25 cellular contexts compared by ENCODE assay signal in genomic region chr17:2551928-2552327, GRCh38. TPM values are rescaled to one million over a fixed set of nuclear protein-coding genes. Genes with fewer than 3 reads are reported as not detected.
A peak's percentile ranks its signal among the peaks of the same experiment; 100 is the strongest.
DNase-seq lines count a peak whose midpoint lies in the region; ATAC-seq and TF ChIP-seq lines count a peak whose summit lies in the region.
"Had no signal": no experiment of that assay in that cellular context is flagged by ENCODE, and none has a peak within 500 bp of the region (broad histone marks: within the 10 kb centered on the region; RNA-seq: fewer than 3 reads in every experiment).

No MANE protein-coding gene starts in this region.

- no peak for ATAC-seq in HG02973 (IDR thresholded peaks at IDR 0.05; ENCODE audit: unreplicated experiment)
- ATAC-seq in HG02763 (IDR thresholded peaks at IDR 0.05; ENCODE audit: unreplicated experiment): no peak
- ATAC-seq in GM18907 (IDR thresholded peaks at IDR 0.05; ENCODE audit: unreplicated experiment): no peak
- ATAC-seq in GM18498 (IDR thresholded peaks at IDR 0.05; ENCODE audit: unreplicated experiment): no peak
- ATAC-seq: gastrocnemius medialis; left cardiac atrium; stimulated activated memory B cell treated with anti-CD40 and anti-IgM and Interleukin-4, amounts not matched to agents 10 μg/mL and 1 μg/mL and 100 μg/mL, for 72 hours had no signal

- no peaks in the 10 kb centered on the region for H3K27me3 ChIP-seq in A673 (replicated peaks; ENCODE audit: insufficient read depth, low read depth, low read length, poor library complexity)
- H3K27me3 ChIP-seq in iPS-18a (ENCODE audit: control insufficient read depth, insufficient read depth, low read length): no peaks in the 10 kb centered on the region
- no peaks in the 10 kb centered on the region for H3K27me3 ChIP-seq in neuron (ENCODE audit: insufficient read depth, low read length)
- H3K27me3 ChIP-seq: upper lobe of left lung had no signal

- no TSS peak for BruUV-seq in A673 (replicated peaks; lab: Mats Ljungman, UMichigan)

- H3K4me1 ChIP-seq in A673 (ENCODE audit: insufficient read depth, low read length, poor library complexity, severe bottlenecking) (peaks cover 18% of the 10 kb centered on the region), iPS-18a (ENCODE audit: control insufficient read depth, low read depth, low read length) (peaks cover 10% of the 10 kb centered on the region), neuron (ENCODE audit: insufficient read depth, low read length) (peaks cover 8% of the 10 kb centered on the region)
- H3K4me1 ChIP-seq: gastrocnemius medialis, prostate gland had no signal

- intact Hi-C loops in A673 (cut with micrococcal nuclease; ENCODE audit: unreplicated experiment): no loop called here

- TF ChIP-seq CTCF in A673 (conservative IDR thresholded peaks at IDR 0.05; ENCODE audit: low read depth, low read length): no peak

- DNase-seq in A673 (ENCODE audit: low spot score) (peak; percentile 52), NCI-H82 (lab: John Stamatoyannopoulos, UW) (peak; percentile 95)
- DNase-seq: activated CD4-positive, alpha-beta memory T cell treated with anti-CD3 and anti-CD28 coated beads for 36 hours; activated CD4-positive, CD25-positive, alpha-beta regulatory T cell treated with anti-CD3 and anti-CD28 coated beads, Interleukin-2, amount 50 U/mL, for 72 hours; activated naive CD4-positive, alpha-beta T cell treated with Interleukin-2 at 50 U/mL for 16 hours; Calu3; DND-41; gastrocnemius medialis; GOT3; immature natural killer cell; left cardiac atrium; NCI-H2029 treated with DMSO at 0.1 percent for 48 hours; NCI-H526 treated with DMSO at 0.1 percent for 48 hours; SHP77; substantia nigra; T-helper 2 cell; upper lobe of left lung had no signal

- H3K9ac ChIP-seq in iPS-18a (ENCODE audit: low read length): peak overlapping the region; percentile 19

- H3K4me3 ChIP-seq in A673 (ENCODE audit: low read depth, low read length, poor library complexity, severe bottlenecking): no peak overlapping the region
- H3K4me3 ChIP-seq in iPS-18a (ENCODE audit: low read length): peak overlapping the region; percentile 38
- no peak overlapping the region for H3K4me3 ChIP-seq in neuron (ENCODE audit: low read length)
- H3K4me3 ChIP-seq: gastrocnemius medialis, prostate gland, upper lobe of left lung had no signal

- H3K9me3 ChIP-seq in A673 (ENCODE audit: low read depth, low read length, poor library complexity, severe bottlenecking): no peaks in the 10 kb centered on the region
- H3K9me3 ChIP-seq in iPS-18a (ENCODE audit: control insufficient read depth, low read depth, low read length): no peaks in the 10 kb centered on the region
- H3K9me3 ChIP-seq in neuron (ENCODE audit: low read length): no peaks in the 10 kb centered on the region
- H3K9me3 ChIP-seq: gastrocnemius medialis, prostate gland, upper lobe of left lung had no signal

- CTCF ChIA-PET in A673 (lab: Charles Lee): no interaction called here

- POLR2A ChIA-PET in A673 (lab: Charles Lee; ENCODE audit: low non-redundant PET): no interaction called here

- H3K27ac ChIP-seq in A673 (ENCODE audit: low read depth, low read length, poor library complexity, severe bottlenecking) (peak overlapping the region; percentile 7), iPS-18a (ENCODE audit: low read length) (peak overlapping the region; percentile 8)
- H3K27ac ChIP-seq: gastrocnemius medialis, prostate gland, upper lobe of left lung had no signal

- peak overlapping the region; percentile 53 for H2AFZ ChIP-seq in neuron (ENCODE audit: low read depth, low read length)

- H3K36me3 ChIP-seq in A673 (ENCODE audit: insufficient read depth, low read length, poor library complexity, severe bottlenecking): no peaks in the 10 kb centered on the region
- H3K36me3 ChIP-seq in iPS-18a (ENCODE audit: control insufficient read depth, low read depth, low read length): no peaks in the 10 kb centered on the region
- no peaks in the 10 kb centered on the region for H3K36me3 ChIP-seq in neuron (ENCODE audit: insufficient read depth, low read length)
- H3K36me3 ChIP-seq: gastrocnemius medialis, prostate gland, upper lobe of left lung had no signal

RNA-seq across cellular contexts. Expression of gene METTL16, which starts 40.2 kb away (rescaled TPM):
- total RNA-seq in A673 (2021): 50.8 and 51.3 TPM in 2 replicates

RNA-seq across cellular contexts. Expression of gene PAFAH1B1, which starts 41.5 kb away (rescaled TPM):
- total RNA-seq in A673 (2021): 210 and 212 TPM in 2 replicates
